Comparison of ENCODE assay signal across 9 cellular contexts in genomic region chr17:50893183-50893993, GRCh38. TPM values are rescaled to one million over a fixed set of nuclear protein-coding genes. Genes with fewer than 3 reads are reported as not detected.
A peak's percentile ranks its signal among the peaks of the same experiment; 100 is the strongest.
DNase-seq lines count a peak whose midpoint lies in the region; ATAC-seq, FAIRE-seq and TF ChIP-seq lines count a peak whose summit lies in the region.
"Had no signal": no experiment of that assay in that cellular context is flagged by ENCODE, and none has a peak within 500 bp of the region (broad histone marks: within the 10 kb centered on the region; RNA-seq: fewer than 3 reads in every experiment).

No MANE protein-coding gene starts in this region.

- CTCF ChIA-PET in Caco-2 (lab: Charles Lee): interaction anchor here (1.0 to 2.1 kb wide), 2 partner anchors 9 to 40 kb away, joined by 3 to 10 read pairs; no protein-coding TSS in a partner anchor

- H3K4me3 Mint-ChIP-seq in Caco-2 (ENCODE audit: unreplicated experiment) (peak overlapping the region; percentile 1), natural killer cell (no peak overlapping the region)
- H3K4me3 Mint-ChIP-seq: CD8-positive, alpha-beta T cell had no signal

- H3K4me1 Mint-ChIP-seq in Caco-2 (ENCODE audit: low read depth, unreplicated experiment) (peaks cover 68% of the 10 kb centered on the region), natural killer cell (no peaks in the 10 kb centered on the region)

- peak overlapping the region; percentile 72 for H3K27ac Mint-ChIP-seq in Caco-2 (ENCODE audit: unreplicated experiment)
- H3K27ac Mint-ChIP-seq in natural killer cell: no peak overlapping the region
- H3K27ac Mint-ChIP-seq: CD8-positive, alpha-beta T cell had no signal

- H3K4me2 ChIP-seq in neuronal stem cell (ENCODE audit: insufficient read depth, low read length, poor library complexity, severe bottlenecking): no peak overlapping the region

- ATAC-seq in left lung (no peak), natural killer cell (no peak)
- ATAC-seq: CD8-positive, alpha-beta T cell had no signal

- intact Hi-C loops in Caco-2 (cut with micrococcal nuclease; ENCODE audit: unreplicated experiment): no loop called here
- intact Hi-C loops in left lung (cut with DNase I): no loop called here
- intact Hi-C loops in natural killer cell (cut with micrococcal nuclease): no loop called here

- no peaks in the 10 kb centered on the region for H3K27me3 ChIP-seq in Caco-2 (replicated peaks; ENCODE audit: control insufficient read depth, insufficient read depth, low read length)
- H3K27me3 ChIP-seq in neuronal stem cell (ENCODE audit: control insufficient read depth in 3 of 3, insufficient read depth in 3 of 3, low read depth in 1 of 3, low read length in 3 of 3): peaks cover 0 to 2% (median 0%) of the 10 kb centered on the region in 3 experiments
- no peaks in the 10 kb centered on the region for H3K27me3 ChIP-seq in left lung

- H2BK5ac ChIP-seq in neuronal stem cell (ENCODE audit: low read length): no peak overlapping the region

- DNase-seq in Caco-2: peak; percentile 56 to 70
- DNase-seq in RCC 7860 (ENCODE audit: low spot score): peak; percentile 73
- peak; percentile 72 for DNase-seq in fibroblast of mammary gland (ENCODE audit: low read depth)
- DNase-seq in neuronal stem cell (ENCODE audit: low spot score): no peak
- no peak for DNase-seq in activated naive CD4-positive, alpha-beta T cell treated with Interleukin-2 at 50 U/mL for 16 hours
- DNase-seq in T-helper 1 cell: no peak
- DNase-seq in left lung: no peak
- no peak for DNase-seq in natural killer cell
- DNase-seq: CD8-positive, alpha-beta T cell had no signal

- H3K79me1 ChIP-seq in neuronal stem cell (ENCODE audit: low read depth, low read length): no peaks in the 10 kb centered on the region

- H2AK5ac ChIP-seq in neuronal stem cell (ENCODE audit: low read depth, low read length): peak overlapping the region; percentile 32

- H3K9me3 ChIP-seq in Caco-2 (no peaks in the 10 kb centered on the region), neuronal stem cell (replicated peaks in 1 of 2; ENCODE audit: control insufficient read depth in 2 of 2, insufficient read depth in 1 of 2, low read depth in 1 of 2, low read length in 2 of 2) (no peaks in the 10 kb centered on the region), left lung (no peaks in the 10 kb centered on the region)

- no peak overlapping the region for H4K91ac ChIP-seq in neuronal stem cell (ENCODE audit: low read depth, low read length, poor library complexity)

- BruUV-seq in Caco-2 (replicated peaks; lab: Mats Ljungman, UMichigan): no TSS peak

- no peak overlapping the region for H3K4ac ChIP-seq in neuronal stem cell (ENCODE audit: low read length)

- H3K36me3 ChIP-seq in Caco-2 (ENCODE audit: control insufficient read depth, insufficient read depth, low read length) (no peaks in the 10 kb centered on the region), neuronal stem cell (replicated peaks in 1 of 2; ENCODE audit: control insufficient read depth in 2 of 2, insufficient read depth in 2 of 2, low read length in 2 of 2) (no peaks in the 10 kb centered on the region), left lung (no peaks in the 10 kb centered on the region)

- POLR2A ChIA-PET in Caco-2 (lab: Charles Lee): interaction anchor here (1.6 to 4.5 kb wide), 3 partner anchors 9 to 27 kb away, joined by 16 to 99 read pairs (median 19); partner anchors contain the start of gene TOB1

- H3K4me1 ChIP-seq in Caco-2 (peaks cover 58% of the 10 kb centered on the region), neuronal stem cell (ENCODE audit: control insufficient read depth in 2 of 2, insufficient read depth in 1 of 2, low read depth in 1 of 2, low read length in 2 of 2) (peaks cover 11 to 18% of the 10 kb centered on the region in 2 donors), left lung (no peaks in the 10 kb centered on the region)

- no peaks in the 10 kb centered on the region for H3K27me3 Mint-ChIP-seq in Caco-2 (ENCODE audit: insufficient read depth, unreplicated experiment)
- peaks cover 16 to 24% of the 10 kb centered on the region in 2 donors for H3K27me3 Mint-ChIP-seq in natural killer cell (ENCODE audit: low read depth in 2 of 2)

- H3K36me3 Mint-ChIP-seq in Caco-2 (ENCODE audit: insufficient read depth, unreplicated experiment) (peaks cover 5% of the 10 kb centered on the region), natural killer cell (no peaks in the 10 kb centered on the region)
- H3K36me3 Mint-ChIP-seq: CD8-positive, alpha-beta T cell had no signal

- peaks cover 7% of the 10 kb centered on the region for H3K9me3 Mint-ChIP-seq in Caco-2 (ENCODE audit: unreplicated experiment)
- H3K9me3 Mint-ChIP-seq in natural killer cell: no peaks in the 10 kb centered on the region
- H3K9me3 Mint-ChIP-seq: CD8-positive, alpha-beta T cell had no signal

- no peak overlapping the region for H2BK12ac ChIP-seq in neuronal stem cell (ENCODE audit: low read length)

- H3K4me3 ChIP-seq in Caco-2 (ENCODE audit: low read depth, low read length) (no peak overlapping the region), fibroblast of mammary gland (ENCODE audit: control insufficient read depth, low read depth, low read length) (no peak overlapping the region), neuronal stem cell (ENCODE audit: low read length in 2 of 2) (peak overlapping the region in 1 of 2 donors; percentile 27), left lung (no peak overlapping the region)

- peak overlapping the region; percentile 76 for H2AFZ ChIP-seq in neuronal stem cell (ENCODE audit: low read length)

- no peak overlapping the region for H2BK15ac ChIP-seq in neuronal stem cell (ENCODE audit: low read length)

- H2BK120ac ChIP-seq in neuronal stem cell (ENCODE audit: low read depth, low read length): no peak overlapping the region

- WGBS in neuronal stem cell (ENCODE audit: extremely low coverage in 2 of 2, insufficient read length in 2 of 2, insufficient replicate concordance in 1 of 2), 2 donors: no CpG with 5 or more reads among the region's 28 CpGs

- H3K18ac ChIP-seq in neuronal stem cell (ENCODE audit: low read length): peak overlapping the region; percentile 84

- no peak overlapping the region for H3K9ac ChIP-seq in neuronal stem cell (ENCODE audit: low read depth, low read length, poor library complexity)

- no peak overlapping the region for H4K8ac ChIP-seq in neuronal stem cell (ENCODE audit: low read depth, low read length)

- TF ChIP-seq CTCF in Caco-2 (IDR thresholded peaks at IDR 0.05; ENCODE audit: insufficient read depth in 1 of 2, low read depth in 1 of 2, low read length in 1 of 2, severe bottlenecking in 1 of 2, unreplicated experiment in 1 of 2) (no peak), fibroblast of mammary gland (conservative IDR thresholded peaks at IDR 0.05; ENCODE audit: control insufficient read depth, insufficient read depth, low read depth, low read length) (no peak), left lung (IDR thresholded peaks at IDR 0.05) (no peak), natural killer cell (IDR thresholded peaks at IDR 0.05) (no peak)

- no peak overlapping the region for H3K14ac ChIP-seq in neuronal stem cell (ENCODE audit: low read length)

- no peak for FAIRE-seq in RCC 7860 (lab: Jason Lieb, UNC)

- H3K23ac ChIP-seq in neuronal stem cell (ENCODE audit: low read depth, low read length, poor library complexity): no peak overlapping the region

- H3K27ac ChIP-seq in neuronal stem cell (replicated peaks; ENCODE audit: low read length) (peak overlapping the region; percentile 4), left lung (no peak overlapping the region)

RNA-seq across cellular contexts. Expression of gene TOB1, which starts 27.2 kb away (rescaled TPM):
- total RNA-seq in Caco-2 (2022): 114 TPM in 2 replicates
- 44.9 TPM for polyA plus RNA-seq in neuronal stem cell (2013, experiment 1 of 2)
- polyA plus RNA-seq in neuronal stem cell (2013, experiment 2 of 2): 45.0 TPM
- 10 to 100 TPM; 53.4 to 81.1 TPM for total RNA-seq in left lung
- total RNA-seq in natural killer cell: 100 to 1,000 TPM in 2 of 3 donors, 10 to 100 TPM in 1; 51.1 to 123 (median 110) TPM

RNA-seq across cellular contexts. Expression of gene WFIKKN2, which starts 58.0 kb away (rescaled TPM):
- total RNA-seq in Caco-2 (2022) (not detected in 2 replicates), left lung (not detected), natural killer cell (not detected)
- 0.03 TPM for polyA plus RNA-seq in neuronal stem cell (2013, experiment 1 of 2)
- polyA plus RNA-seq in neuronal stem cell (2013, experiment 2 of 2): 0.01 TPM
- total RNA-seq: CD8-positive, alpha-beta T cell had no signal

Comparison
In these comparisons a context has a peak if more than half of its experiments do, and no peak if none do; other contexts are left out.
1. DNase-seq: peak in Caco-2 (2 of 2), RCC 7860 (single experiment) and fibroblast of mammary gland (single experiment); none in neuronal stem cell (single experiment), activated naive CD4-positive, alpha-beta T cell treated with Interleukin-2 at 50 U/mL for 16 hours (single experiment), T-helper 1 cell (0 of 5), left lung (0 of 2) and natural killer cell (single experiment).